ENCODE assay signal across 14 cellular contexts in genomic region chr10:22681301-22681700, GRCh38. TPM values are rescaled to one million over a fixed set of nuclear protein-coding genes. Genes with fewer than 3 reads are reported as not detected.
DNase-seq lines count a peak whose midpoint lies in the region; ATAC-seq, FAIRE-seq and TF ChIP-seq lines count a peak whose summit lies in the region.
"Had no signal": no experiment of that assay in that cellular context is flagged by ENCODE, and none has a peak within 500 bp of the region (broad histone marks: within the 10 kb centered on the region; RNA-seq: fewer than 3 reads in every experiment).

No MANE protein-coding gene starts in this region.

- no peaks in the 10 kb centered on the region for H3K9me3 Mint-ChIP-seq in activated CD4-positive, alpha-beta T cell treated with anti-CD3 and anti-CD28 coated beads, Interleukin-2, amount 10 ng/mL, durations not matched to agents 24 days and 14 days

- H3K27ac Mint-ChIP-seq in activated CD4-positive, alpha-beta T cell treated with anti-CD3 and anti-CD28 coated beads, Interleukin-2, amount 10 ng/mL, durations not matched to agents 24 days and 14 days: peak overlapping the region; percentile 92

- ATAC-seq in GM21381 (IDR thresholded peaks at IDR 0.05; ENCODE audit: unreplicated experiment) (no peak), HG02678 (IDR thresholded peaks at IDR 0.05; ENCODE audit: unreplicated experiment) (no peak)
- ATAC-seq: Right ventricle myocardium inferior had no signal

- H3K27me3 Mint-ChIP-seq in activated CD4-positive, alpha-beta T cell treated with anti-CD3 and anti-CD28 coated beads, Interleukin-2, amount 10 ng/mL, durations not matched to agents 24 days and 14 days: no peaks in the 10 kb centered on the region

- H3K27me3 ChIP-seq in colonic mucosa (no peaks in the 10 kb centered on the region), small intestine (ENCODE audit: control insufficient read depth in 2 of 2, insufficient read depth in 2 of 2, low read length in 2 of 2) (no peaks in the 10 kb centered on the region)
- H3K27me3 ChIP-seq: upper lobe of left lung had no signal

- H3K9me3 ChIP-seq in colonic mucosa: no peaks in the 10 kb centered on the region
- no peaks in the 10 kb centered on the region for H3K9me3 ChIP-seq in small intestine (ENCODE audit: control insufficient read depth, low read depth)
- H3K9me3 ChIP-seq: upper lobe of left lung had no signal

- TF ChIP-seq CTCF in RWPE1 (conservative IDR thresholded peaks at IDR 0.05; ENCODE audit: low read depth): no peak
- TF ChIP-seq CTCF in colonic mucosa (IDR thresholded peaks at IDR 0.05): no peak

- CTCF ChIA-PET in RWPE1 (lab: Yijun Ruan, JAX): interaction anchor here (0.6 kb wide), 1 partner anchor 88 kb away, joined by 3 read pairs; no protein-coding TSS in a partner anchor

- H3K36me3 ChIP-seq in colonic mucosa (no peaks in the 10 kb centered on the region), small intestine (ENCODE audit: control insufficient read depth in 2 of 2, insufficient read depth in 2 of 2, low read length in 2 of 2) (no peaks in the 10 kb centered on the region)
- H3K36me3 ChIP-seq: upper lobe of left lung had no signal

- POLR2A ChIA-PET in RWPE1 (lab: Yijun Ruan, JAX; ENCODE audit: low non-redundant PET): no interaction called here

- peaks cover 82% of the 10 kb centered on the region for H3K4me1 Mint-ChIP-seq in activated CD4-positive, alpha-beta T cell treated with anti-CD3 and anti-CD28 coated beads, Interleukin-2, amount 10 ng/mL, durations not matched to agents 24 days and 14 days

- H3K4me3 Mint-ChIP-seq in activated CD4-positive, alpha-beta T cell treated with anti-CD3 and anti-CD28 coated beads, Interleukin-2, amount 10 ng/mL, durations not matched to agents 24 days and 14 days: peak overlapping the region; percentile 41

- peaks cover 6% of the 10 kb centered on the region for H3K36me3 Mint-ChIP-seq in activated CD4-positive, alpha-beta T cell treated with anti-CD3 and anti-CD28 coated beads, Interleukin-2, amount 10 ng/mL, durations not matched to agents 24 days and 14 days (ENCODE audit: low read depth)

- no peak overlapping the region for H3K4me3 ChIP-seq in colonic mucosa
- H3K4me3 ChIP-seq in small intestine (ENCODE audit: low read depth in 1 of 2, low read length in 2 of 2): no peak overlapping the region
- H3K4me3 ChIP-seq: upper lobe of left lung had no signal

- intact Hi-C loops in activated CD4-positive, alpha-beta T cell treated with anti-CD3 and anti-CD28 coated beads, Interleukin-2, amount 10 ng/mL, durations not matched to agents 24 days and 14 days (cut with micrococcal nuclease): loop anchor here (1.0 to 10.0 kb wide), 3 partner anchors 8 to 364 kb away; partner anchors contain the start of gene COMMD3
- intact Hi-C loops in colonic mucosa (cut with DNase I): no loop called here

- H3K27ac ChIP-seq in RWPE1 (peak overlapping the region; percentile 53), colonic mucosa (peak overlapping the region; percentile 46), small intestine (ENCODE audit: low read depth in 1 of 2, low read length in 1 of 2) (peak overlapping the region; percentile 42 to 68)

- 87 to 97% (median 90%) methylated on average over 1 of the region's 1 CpG for WGBS in small intestine, 3 donors

- no peaks in the 10 kb centered on the region for H3K4me1 ChIP-seq in colonic mucosa
- peaks cover 2 to 3% of the 10 kb centered on the region in 2 donors for H3K4me1 ChIP-seq in small intestine (ENCODE audit: control insufficient read depth in 2 of 2, insufficient read depth in 1 of 2, low read depth in 1 of 2, low read length in 1 of 2)

- no peak overlapping the region for H3K9ac ChIP-seq in colonic mucosa (ENCODE audit: low read depth in 2 of 2, low read length in 2 of 2)

- no peak for DNase-seq in activated CD4-positive, alpha-beta T cell treated with anti-CD3 and anti-CD28 coated beads, Interleukin-2, amount 10 ng/mL, durations not matched to agents 24 days and 14 days
- no peak for DNase-seq in activated CD4-positive, alpha-beta T cell treated with anti-CD3 and anti-CD28 coated beads, Interleukin-2, amount 50 U/mL, for 48 hours
- DNase-seq in RWPE1 (ENCODE audit: low spot score): no peak
- no peak for DNase-seq in colonic mucosa
- no peak for DNase-seq in small intestine
- no peak for DNase-seq in dedifferentiated amniotic fluid mesenchymal stem cell (ENCODE audit: extremely low spot score)
- DNase-seq: NCI-H1694 treated with DMSO at 0.1 percent for 48 hours, NCI-H526 treated with DMSO at 0.1 percent for 48 hours, upper lobe of left lung had no signal

- no peak for FAIRE-seq in small intestine (lab: Jason Lieb, UNC)
- FAIRE-seq: A204.1, TTC549 had no signal

RNA-seq across cellular contexts. Expression of gene PIP4K2A, which starts 33.1 kb away (rescaled TPM):
- 94.6 and 101 TPM in 2 replicates for total RNA-seq in activated CD4-positive, alpha-beta T cell treated with anti-CD3 and anti-CD28 coated beads, Interleukin-2, amount 10 ng/mL, durations not matched to agents 24 days and 14 days
- total RNA-seq in colonic mucosa: 10 to 100 TPM; 12.1 to 14.9 TPM
- 10 to 100 TPM in 1 of 3 donors, 1 to 10 TPM in 2; 4.5 to 11.3 (median 7.7) TPM for polyA plus RNA-seq in small intestine
